ENCODE assay signal across 20 cellular contexts in genomic region chr6:47109281-47109680, GRCh38.
DNase-seq lines count a peak whose midpoint lies in the region; ATAC-seq and TF ChIP-seq lines count a peak whose summit lies in the region.
"Had no signal": no experiment of that assay in that cellular context is flagged by ENCODE, and none has a peak within 500 bp of the region (broad histone marks: within the 10 kb centered on the region; RNA-seq: fewer than 3 reads in every experiment).

No MANE protein-coding gene starts in this region.

- H3K79me2 ChIP-seq in smooth muscle cell (ENCODE audit: low read depth), result no peaks in the 10 kb centered on the region

- no peaks in the 10 kb centered on the region for H3K27me3 ChIP-seq in smooth muscle cell (ENCODE audit: low read depth)
- H3K27me3 ChIP-seq: MG63 had no signal

- no peak overlapping the region for H2AFZ ChIP-seq in smooth muscle cell (ENCODE audit: low read depth)
- H2AFZ ChIP-seq: GM23248 had no signal

- H3K4me1 ChIP-seq in mesodermal cell (ENCODE audit: control insufficient read depth, insufficient read depth, low read length, poor library complexity, severe bottlenecking) (peaks cover 92% of the 10 kb centered on the region), smooth muscle cell (ENCODE audit: low read depth) (peaks cover 15% of the 10 kb centered on the region)
- H3K4me1 ChIP-seq: HAP-1 had no signal

- H3K9me3 ChIP-seq in mesodermal cell (ENCODE audit: control insufficient read depth, low read length), result no peaks in the 10 kb centered on the region
- no peaks in the 10 kb centered on the region for H3K9me3 ChIP-seq in smooth muscle cell (replicated peaks; ENCODE audit: low read depth)
- H3K9me3 ChIP-seq: HAP-1, MG63 had no signal

- no peak overlapping the region for H3K9ac ChIP-seq in smooth muscle cell (ENCODE audit: low read depth)
- H3K9ac ChIP-seq: GM23248 had no signal

- peaks cover 52% of the 10 kb centered on the region for H3K4me1 Mint-ChIP-seq in WTC11
- no peaks in the 10 kb centered on the region for H3K4me1 Mint-ChIP-seq in natural killer cell
- H3K4me1 Mint-ChIP-seq: IgD-negative memory B cell had no signal

- TF ChIP-seq CTCF in WTC11 (IDR thresholded peaks at IDR 0.05) (no peak), choroid plexus epithelial cell (conservative IDR thresholded peaks at IDR 0.05; ENCODE audit: low read depth, low read length) (no peak), smooth muscle cell (IDR thresholded peaks at IDR 0.05; ENCODE audit: borderline replicate concordance, insufficient read depth, poor library complexity, severe bottlenecking) (no peak), natural killer cell (IDR thresholded peaks at IDR 0.05) (no peak)

- no peaks in the 10 kb centered on the region for H3K9me3 Mint-ChIP-seq in WTC11
- H3K9me3 Mint-ChIP-seq in natural killer cell, result no peaks in the 10 kb centered on the region
- H3K9me3 Mint-ChIP-seq: CD14-positive monocyte, IgD-negative memory B cell had no signal

- H3K4me3 Mint-ChIP-seq in WTC11, result no peak overlapping the region
- no peak overlapping the region for H3K4me3 Mint-ChIP-seq in natural killer cell
- H3K4me3 Mint-ChIP-seq: CD14-positive monocyte, IgD-negative memory B cell had no signal

- peak overlapping the region; percentile 18 for H3K4me2 ChIP-seq in smooth muscle cell

- CTCF ChIA-PET in WTC11 (lab: Charles Lee), result no interaction called here

- intact Hi-C loops in natural killer cell (cut with micrococcal nuclease), result no loop called here

- H3K36me3 Mint-ChIP-seq in WTC11 (no peaks in the 10 kb centered on the region), natural killer cell (no peaks in the 10 kb centered on the region)
- H3K36me3 Mint-ChIP-seq: CD14-positive monocyte, IgD-negative memory B cell had no signal

- H3K36me3 ChIP-seq in mesodermal cell (ENCODE audit: control insufficient read depth, insufficient read depth, low read length), result no peaks in the 10 kb centered on the region
- no peaks in the 10 kb centered on the region for H3K36me3 ChIP-seq in smooth muscle cell (ENCODE audit: low read depth)
- H3K36me3 ChIP-seq: HAP-1, MG63 had no signal

- no peaks in the 10 kb centered on the region for H3F3A ChIP-seq in smooth muscle cell (ENCODE audit: low read depth)

- H3K27ac ChIP-seq in mesodermal cell (ENCODE audit: low read depth, low read length, severe bottlenecking) (peak overlapping the region; percentile 79), smooth muscle cell (ENCODE audit: low read depth) (peak overlapping the region; percentile 20)
- H3K27ac ChIP-seq: GM23248 had no signal

- H3K4me3 ChIP-seq in choroid plexus epithelial cell (ENCODE audit: low read depth, low read length), result no peak overlapping the region
- no peak overlapping the region for H3K4me3 ChIP-seq in mesodermal cell (ENCODE audit: extremely low read depth, insufficient read depth, low read length, poor library complexity, severe bottlenecking)
- no peak overlapping the region for H3K4me3 ChIP-seq in smooth muscle cell
- H3K4me3 ChIP-seq: GM23248, HAP-1, MG63 had no signal

- POLR2A ChIA-PET in WTC11 (lab: Charles Lee), result no interaction called here

- no peak for DNase-seq in WTC11 (ENCODE audit: low spot score)
- DNase-seq in choroid plexus epithelial cell (ENCODE audit: low read depth), result peak; percentile 50
- DNase-seq in smooth muscle cell (lab: John Stamatoyannopoulos, UW; ENCODE audit: unreplicated experiment), result no peak
- DNase-seq in occipital lobe (lab: John Stamatoyannopoulos, UW), result no peak
- no peak for DNase-seq in activated gamma-delta T cell treated with Interleukin-2 at 50 U/mL for 16 hours
- DNase-seq in NCI-H187 treated with DMSO at 0.1 percent for 48 hours (lab: John Stamatoyannopoulos, UW), result no peak
- no peak for DNase-seq in natural killer cell
- DNase-seq: DMS 273 treated with DMSO at 0.1 percent for 48 hours, DND-41, GM23248, Kasumi-1, MG63, NCI-H1048, NCI-H1436 treated with DMSO at 0.1 percent for 48 hours, NCI-H2081, PC-3 had no signal

- WGBS in mesodermal cell (ENCODE audit: insufficient coverage in 2 of 2), 2 experiments, result 25 to 30% methylated on average over 1 of the region's 2 CpGs
- 56% methylated on average over 2 of the region's 2 CpGs for WGBS in smooth muscle cell (ENCODE audit: low lambda C conversion rate)

- no peaks in the 10 kb centered on the region for H4K20me1 ChIP-seq in smooth muscle cell (ENCODE audit: low read depth)

- no peaks in the 10 kb centered on the region for H3K27me3 Mint-ChIP-seq in WTC11 (ENCODE audit: low read depth)
- H3K27me3 Mint-ChIP-seq in natural killer cell (ENCODE audit: low read depth in 2 of 2), result peaks cover 0 to 3% of the 10 kb centered on the region in 2 donors

- peak overlapping the region; percentile 38; the same call in 1 of the 2 replicates for H3K27ac Mint-ChIP-seq in WTC11
- H3K27ac Mint-ChIP-seq in natural killer cell, result no peak overlapping the region
- H3K27ac Mint-ChIP-seq: CD14-positive monocyte, IgD-negative memory B cell had no signal

- ATAC-seq in WTC11 (no peak), natural killer cell (no peak)
- ATAC-seq: PC-3 had no signal

TF ChIP-seq in WTC11, 78 proteins besides CTCF, POLR2A, EP300 and RAD21 (continues in another document):
- TF ChIP-seq SMAD4 (CRISPR knock-in tag; IDR thresholded peaks at IDR 0.05) (no peak), JAZF1 (CRISPR knock-in tag; IDR thresholded peaks at IDR 0.05) (no peak), TCF7 (CRISPR knock-in tag; IDR thresholded peaks at IDR 0.05; ENCODE audit: low read depth) (no peak), ATF6 (CRISPR knock-in tag; IDR thresholded peaks at IDR 0.05) (no peak), ZNF416 (CRISPR knock-in tag; IDR thresholded peaks at IDR 0.05) (no peak), ZBTB21 (CRISPR knock-in tag; IDR thresholded peaks at IDR 0.05; ENCODE audit: borderline replicate concordance) (no peak), ZNF281 (CRISPR knock-in tag; IDR thresholded peaks at IDR 0.05) (no peak), ZNF219 (CRISPR knock-in tag; IDR thresholded peaks at IDR 0.05; ENCODE audit: borderline replicate concordance) (no peak), JUN (CRISPR knock-in tag; IDR thresholded peaks at IDR 0.05) (no peak), AR (CRISPR knock-in tag; IDR thresholded peaks at IDR 0.05) (no peak)
